In the genomic region with DNA sequence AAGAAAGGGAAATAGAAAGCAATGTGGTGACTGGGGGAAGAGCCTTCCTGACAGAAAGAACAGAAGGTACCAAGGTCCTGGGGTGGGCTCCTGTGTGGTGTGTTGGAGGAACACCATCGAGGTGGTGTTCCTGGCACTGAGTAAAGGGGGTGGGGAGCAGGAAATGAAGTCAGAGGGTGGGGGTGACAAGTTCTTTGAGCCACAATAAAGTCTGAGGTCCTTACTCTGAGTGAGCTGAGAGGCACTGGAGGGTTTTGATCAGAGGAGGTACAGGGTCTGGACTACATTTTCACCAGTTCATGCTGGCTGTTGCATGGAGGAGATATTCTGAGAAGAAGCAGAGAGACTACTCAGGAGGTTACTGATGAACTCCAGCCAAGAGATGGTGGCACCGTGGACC, we compare ENCODE assay signal across 16 cellular contexts.
DNase-seq lines count a peak whose midpoint lies in the region; ATAC-seq, FAIRE-seq and TF ChIP-seq lines count a peak whose summit lies in the region.
"Had no signal": no experiment of that assay in that cellular context is flagged by ENCODE, and none has a peak within 500 bp of the region (broad histone marks: within the 10 kb centered on the region; RNA-seq: fewer than 3 reads in every experiment).

No MANE protein-coding gene starts in this region.

- no peaks in the 10 kb centered on the region for H3K27me3 Mint-ChIP-seq in T-helper 2 cell treated with Interferon-gamma antibody and Interleukin-4, amounts not matched to agents 5 μg/mL and 100 μg/mL, for 36 hours (ENCODE audit: low read depth)
- no peaks in the 10 kb centered on the region for H3K27me3 Mint-ChIP-seq in activated naive CD4-positive, alpha-beta T cell treated with anti-CD3 and anti-CD28 coated beads, Interleukin-2, amount 50 U/mL, for 24 hours

- H3K36me3 Mint-ChIP-seq in T-helper 2 cell treated with Interferon-gamma antibody and Interleukin-4, amounts not matched to agents 5 μg/mL and 100 μg/mL, for 36 hours (ENCODE audit: low read depth) = peaks cover 33% of the 10 kb centered on the region
- H3K36me3 Mint-ChIP-seq in activated naive CD4-positive, alpha-beta T cell treated with anti-CD3 and anti-CD28 coated beads, Interleukin-2, amount 50 U/mL, for 24 hours = peaks cover 19% of the 10 kb centered on the region

- peak overlapping the region in 2 of 8 donors; percentile 16 to 55 for H3K4me3 ChIP-seq in spleen
- H3K4me3 ChIP-seq: BLaER1, colonic mucosa had no signal

- no peaks in the 10 kb centered on the region for H3K9me3 Mint-ChIP-seq in T-helper 2 cell treated with Interferon-gamma antibody and Interleukin-4, amounts not matched to agents 5 μg/mL and 100 μg/mL, for 36 hours
- H3K9me3 Mint-ChIP-seq in activated naive CD4-positive, alpha-beta T cell treated with anti-CD3 and anti-CD28 coated beads, Interleukin-2, amount 50 U/mL, for 24 hours = no peaks in the 10 kb centered on the region

- intact Hi-C loops in spleen (cut with DNase I; ENCODE audit: low total_unique reads) = no loop called here
- intact Hi-C loops in Right ventricle myocardium inferior (cut with DNase I) = loop anchor here (10.0 kb wide), 1 partner anchor 328 kb away; the partner anchor contains the start of gene ATXN1

- no peak for TF ChIP-seq POLR2A in spleen (IDR thresholded peaks at IDR 0.05)

- DNase-seq in GM19239 (ENCODE audit: insufficient read length, low spot score) (no peak), spleen (no peak), KG1 (lab: John Stamatoyannopoulos, UW) (no peak), caudate nucleus (lab: John Stamatoyannopoulos, UW) (no peak), Right ventricle myocardium inferior (ENCODE audit: missing footprints) (no peak)
- no peak for DNase-seq in T-helper 2 cell treated with Interferon-gamma antibody and Interleukin-4, amounts not matched to agents 5 μg/mL and 100 μg/mL, for 36 hours (ENCODE audit: low spot score)
- DNase-seq: amniotic stem cell, colonic mucosa, DMS79 treated with DMSO at 0.1 percent for 48 hours, NCI-H2227 treated with DMSO at 0.1 percent for 48 hours, posterior cingulate gyrus, SHP77 treated with DMSO at 0.1 percent for 48 hours had no signal

- FAIRE-seq in GM19239 (lab: Jason Lieb, UNC) = peak; percentile 77

- TF ChIP-seq CTCF in spleen (IDR thresholded peaks at IDR 0.05 in 8 of 11, conservative IDR thresholded peaks at IDR 0.05 in 3 of 11) = no peak

- peaks cover 8 to 84% (median 46%) of the 10 kb centered on the region in 6 donors for H3K4me1 ChIP-seq in spleen
- H3K4me1 ChIP-seq: colonic mucosa had no signal

- peak overlapping the region; percentile 88 for H3K27ac Mint-ChIP-seq in T-helper 2 cell treated with Interferon-gamma antibody and Interleukin-4, amounts not matched to agents 5 μg/mL and 100 μg/mL, for 36 hours
- peak overlapping the region; percentile 38 for H3K27ac Mint-ChIP-seq in activated naive CD4-positive, alpha-beta T cell treated with anti-CD3 and anti-CD28 coated beads, Interleukin-2, amount 50 U/mL, for 24 hours

- H3K36me3 ChIP-seq in spleen = peaks cover 0 to 4% (median 0%) of the 10 kb centered on the region in 6 donors
- H3K36me3 ChIP-seq: BLaER1, colonic mucosa had no signal

- ATAC-seq in HG02763 (IDR thresholded peaks at IDR 0.05; ENCODE audit: unreplicated experiment) (no peak), Right ventricle myocardium inferior (no peak)
- ATAC-seq: esophagus mucosa had no signal

- 56 to 73% (median 62%) methylated on average over 2 of the region's 2 CpGs for WGBS in spleen, 5 donors

- H3K4me3 Mint-ChIP-seq in T-helper 2 cell treated with Interferon-gamma antibody and Interleukin-4, amounts not matched to agents 5 μg/mL and 100 μg/mL, for 36 hours = peak overlapping the region; percentile 77
- H3K4me3 Mint-ChIP-seq in activated naive CD4-positive, alpha-beta T cell treated with anti-CD3 and anti-CD28 coated beads, Interleukin-2, amount 50 U/mL, for 24 hours = peak overlapping the region; percentile 70

- no peaks in the 10 kb centered on the region for H3K9me3 ChIP-seq in spleen
- H3K9me3 ChIP-seq: BLaER1, colonic mucosa had no signal

- H3K27ac ChIP-seq in spleen = peak overlapping the region in 5 of 8 donors; percentile 36 to 78 (median 59)
- H3K27ac ChIP-seq in caudate nucleus (ENCODE audit: low read depth, low read length) = no peak overlapping the region
- H3K27ac ChIP-seq: BLaER1, colonic mucosa had no signal

- no peaks in the 10 kb centered on the region for H3K27me3 ChIP-seq in spleen (replicated peaks in 1 of 7)
- H3K27me3 ChIP-seq: BLaER1, colonic mucosa had no signal

- H3K4me1 Mint-ChIP-seq in T-helper 2 cell treated with Interferon-gamma antibody and Interleukin-4, amounts not matched to agents 5 μg/mL and 100 μg/mL, for 36 hours (ENCODE audit: low read depth) = peaks cover 62% of the 10 kb centered on the region
- H3K4me1 Mint-ChIP-seq in activated naive CD4-positive, alpha-beta T cell treated with anti-CD3 and anti-CD28 coated beads, Interleukin-2, amount 50 U/mL, for 24 hours = peaks cover 54% of the 10 kb centered on the region
